Comparison of ENCODE assay signal across 2 cellular contexts in the genomic region with DNA sequence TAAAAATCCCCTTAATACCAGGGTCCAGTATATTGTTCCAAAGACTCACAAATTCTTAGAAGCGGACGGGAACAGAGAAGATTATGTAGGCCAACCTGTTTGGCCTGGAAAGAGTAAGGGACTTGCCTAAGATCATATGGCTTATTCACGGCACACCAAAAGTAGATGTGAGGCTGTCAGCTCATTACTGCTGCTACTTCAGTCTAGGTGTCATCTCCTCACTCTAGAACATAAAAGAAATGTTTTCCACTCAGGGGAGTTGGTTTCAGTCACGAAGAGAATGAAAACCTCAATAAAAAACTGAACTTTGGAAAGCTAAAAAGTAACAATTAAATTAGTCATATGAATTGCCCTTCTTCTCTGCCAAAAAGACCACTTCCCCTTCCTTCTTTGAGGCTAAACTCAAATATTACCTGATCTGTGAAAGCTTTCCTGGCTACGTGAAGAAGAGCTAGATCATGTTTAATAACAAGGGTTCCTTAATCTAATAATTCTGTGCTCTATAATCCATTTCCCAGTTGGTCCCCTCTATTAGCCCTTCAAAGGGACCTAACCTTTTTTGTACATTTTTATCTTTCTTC.
TF ChIP-seq lines count a peak whose summit lies in the region.

No MANE protein-coding gene starts in this region.

TF ChIP-seq in GM23338, 12 proteins besides CTCF, POLR2A, EP300 and RAD21:
- TF ChIP-seq EZH2phosphoT487 (IDR thresholded peaks at IDR 0.05; ENCODE audit: unreplicated experiment) (no peak), POLR2AphosphoS5 (IDR thresholded peaks at IDR 0.05; ENCODE audit: low read depth) (no peak), STAT1 (IDR thresholded peaks at IDR 0.05; ENCODE audit: unreplicated experiment) (no peak), ZNF114 (CRISPR knock-in tag; IDR thresholded peaks at IDR 0.05) (no peak), ZNF331 (CRISPR knock-in tag; IDR thresholded peaks at IDR 0.05; ENCODE audit: low read depth) (no peak)
- TF ChIP-seq, protein P1, sequence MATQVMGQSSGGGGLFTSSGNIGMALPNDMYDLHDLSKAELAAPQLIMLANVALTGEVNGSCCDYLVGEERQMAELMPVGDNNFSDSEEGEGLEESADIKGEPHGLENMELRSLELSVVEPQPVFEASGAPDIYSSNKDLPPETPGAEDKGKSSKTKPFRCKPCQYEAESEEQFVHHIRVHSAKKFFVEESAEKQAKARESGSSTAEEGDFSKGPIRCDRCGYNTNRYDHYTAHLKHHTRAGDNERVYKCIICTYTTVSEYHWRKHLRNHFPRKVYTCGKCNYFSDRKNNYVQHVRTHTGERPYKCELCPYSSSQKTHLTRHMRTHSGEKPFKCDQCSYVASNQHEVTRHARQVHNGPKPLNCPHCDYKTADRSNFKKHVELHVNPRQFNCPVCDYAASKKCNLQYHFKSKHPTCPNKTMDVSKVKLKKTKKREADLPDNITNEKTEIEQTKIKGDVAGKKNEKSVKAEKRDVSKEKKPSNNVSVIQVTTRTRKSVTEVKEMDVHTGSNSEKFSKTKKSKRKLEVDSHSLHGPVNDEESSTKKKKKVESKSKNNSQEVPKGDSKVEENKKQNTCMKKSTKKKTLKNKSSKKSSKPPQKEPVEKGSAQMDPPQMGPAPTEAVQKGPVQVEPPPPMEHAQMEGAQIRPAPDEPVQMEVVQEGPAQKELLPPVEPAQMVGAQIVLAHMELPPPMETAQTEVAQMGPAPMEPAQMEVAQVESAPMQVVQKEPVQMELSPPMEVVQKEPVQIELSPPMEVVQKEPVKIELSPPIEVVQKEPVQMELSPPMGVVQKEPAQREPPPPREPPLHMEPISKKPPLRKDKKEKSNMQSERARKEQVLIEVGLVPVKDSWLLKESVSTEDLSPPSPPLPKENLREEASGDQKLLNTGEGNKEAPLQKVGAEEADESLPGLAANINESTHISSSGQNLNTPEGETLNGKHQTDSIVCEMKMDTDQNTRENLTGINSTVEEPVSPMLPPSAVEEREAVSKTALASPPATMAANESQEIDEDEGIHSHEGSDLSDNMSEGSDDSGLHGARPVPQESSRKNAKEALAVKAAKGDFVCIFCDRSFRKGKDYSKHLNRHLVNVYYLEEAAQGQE (IDR thresholded peaks at IDR 0.05; ENCODE audit: unreplicated experiment), result no peak
- TF ChIP-seq, protein P2, sequence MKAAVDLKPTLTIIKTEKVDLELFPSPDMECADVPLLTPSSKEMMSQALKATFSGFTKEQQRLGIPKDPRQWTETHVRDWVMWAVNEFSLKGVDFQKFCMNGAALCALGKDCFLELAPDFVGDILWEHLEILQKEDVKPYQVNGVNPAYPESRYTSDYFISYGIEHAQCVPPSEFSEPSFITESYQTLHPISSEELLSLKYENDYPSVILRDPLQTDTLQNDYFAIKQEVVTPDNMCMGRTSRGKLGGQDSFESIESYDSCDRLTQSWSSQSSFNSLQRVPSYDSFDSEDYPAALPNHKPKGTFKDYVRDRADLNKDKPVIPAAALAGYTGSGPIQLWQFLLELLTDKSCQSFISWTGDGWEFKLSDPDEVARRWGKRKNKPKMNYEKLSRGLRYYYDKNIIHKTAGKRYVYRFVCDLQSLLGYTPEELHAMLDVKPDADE (IDR thresholded peaks at IDR 0.05), result no peak
- TF ChIP-seq, protein P3, sequence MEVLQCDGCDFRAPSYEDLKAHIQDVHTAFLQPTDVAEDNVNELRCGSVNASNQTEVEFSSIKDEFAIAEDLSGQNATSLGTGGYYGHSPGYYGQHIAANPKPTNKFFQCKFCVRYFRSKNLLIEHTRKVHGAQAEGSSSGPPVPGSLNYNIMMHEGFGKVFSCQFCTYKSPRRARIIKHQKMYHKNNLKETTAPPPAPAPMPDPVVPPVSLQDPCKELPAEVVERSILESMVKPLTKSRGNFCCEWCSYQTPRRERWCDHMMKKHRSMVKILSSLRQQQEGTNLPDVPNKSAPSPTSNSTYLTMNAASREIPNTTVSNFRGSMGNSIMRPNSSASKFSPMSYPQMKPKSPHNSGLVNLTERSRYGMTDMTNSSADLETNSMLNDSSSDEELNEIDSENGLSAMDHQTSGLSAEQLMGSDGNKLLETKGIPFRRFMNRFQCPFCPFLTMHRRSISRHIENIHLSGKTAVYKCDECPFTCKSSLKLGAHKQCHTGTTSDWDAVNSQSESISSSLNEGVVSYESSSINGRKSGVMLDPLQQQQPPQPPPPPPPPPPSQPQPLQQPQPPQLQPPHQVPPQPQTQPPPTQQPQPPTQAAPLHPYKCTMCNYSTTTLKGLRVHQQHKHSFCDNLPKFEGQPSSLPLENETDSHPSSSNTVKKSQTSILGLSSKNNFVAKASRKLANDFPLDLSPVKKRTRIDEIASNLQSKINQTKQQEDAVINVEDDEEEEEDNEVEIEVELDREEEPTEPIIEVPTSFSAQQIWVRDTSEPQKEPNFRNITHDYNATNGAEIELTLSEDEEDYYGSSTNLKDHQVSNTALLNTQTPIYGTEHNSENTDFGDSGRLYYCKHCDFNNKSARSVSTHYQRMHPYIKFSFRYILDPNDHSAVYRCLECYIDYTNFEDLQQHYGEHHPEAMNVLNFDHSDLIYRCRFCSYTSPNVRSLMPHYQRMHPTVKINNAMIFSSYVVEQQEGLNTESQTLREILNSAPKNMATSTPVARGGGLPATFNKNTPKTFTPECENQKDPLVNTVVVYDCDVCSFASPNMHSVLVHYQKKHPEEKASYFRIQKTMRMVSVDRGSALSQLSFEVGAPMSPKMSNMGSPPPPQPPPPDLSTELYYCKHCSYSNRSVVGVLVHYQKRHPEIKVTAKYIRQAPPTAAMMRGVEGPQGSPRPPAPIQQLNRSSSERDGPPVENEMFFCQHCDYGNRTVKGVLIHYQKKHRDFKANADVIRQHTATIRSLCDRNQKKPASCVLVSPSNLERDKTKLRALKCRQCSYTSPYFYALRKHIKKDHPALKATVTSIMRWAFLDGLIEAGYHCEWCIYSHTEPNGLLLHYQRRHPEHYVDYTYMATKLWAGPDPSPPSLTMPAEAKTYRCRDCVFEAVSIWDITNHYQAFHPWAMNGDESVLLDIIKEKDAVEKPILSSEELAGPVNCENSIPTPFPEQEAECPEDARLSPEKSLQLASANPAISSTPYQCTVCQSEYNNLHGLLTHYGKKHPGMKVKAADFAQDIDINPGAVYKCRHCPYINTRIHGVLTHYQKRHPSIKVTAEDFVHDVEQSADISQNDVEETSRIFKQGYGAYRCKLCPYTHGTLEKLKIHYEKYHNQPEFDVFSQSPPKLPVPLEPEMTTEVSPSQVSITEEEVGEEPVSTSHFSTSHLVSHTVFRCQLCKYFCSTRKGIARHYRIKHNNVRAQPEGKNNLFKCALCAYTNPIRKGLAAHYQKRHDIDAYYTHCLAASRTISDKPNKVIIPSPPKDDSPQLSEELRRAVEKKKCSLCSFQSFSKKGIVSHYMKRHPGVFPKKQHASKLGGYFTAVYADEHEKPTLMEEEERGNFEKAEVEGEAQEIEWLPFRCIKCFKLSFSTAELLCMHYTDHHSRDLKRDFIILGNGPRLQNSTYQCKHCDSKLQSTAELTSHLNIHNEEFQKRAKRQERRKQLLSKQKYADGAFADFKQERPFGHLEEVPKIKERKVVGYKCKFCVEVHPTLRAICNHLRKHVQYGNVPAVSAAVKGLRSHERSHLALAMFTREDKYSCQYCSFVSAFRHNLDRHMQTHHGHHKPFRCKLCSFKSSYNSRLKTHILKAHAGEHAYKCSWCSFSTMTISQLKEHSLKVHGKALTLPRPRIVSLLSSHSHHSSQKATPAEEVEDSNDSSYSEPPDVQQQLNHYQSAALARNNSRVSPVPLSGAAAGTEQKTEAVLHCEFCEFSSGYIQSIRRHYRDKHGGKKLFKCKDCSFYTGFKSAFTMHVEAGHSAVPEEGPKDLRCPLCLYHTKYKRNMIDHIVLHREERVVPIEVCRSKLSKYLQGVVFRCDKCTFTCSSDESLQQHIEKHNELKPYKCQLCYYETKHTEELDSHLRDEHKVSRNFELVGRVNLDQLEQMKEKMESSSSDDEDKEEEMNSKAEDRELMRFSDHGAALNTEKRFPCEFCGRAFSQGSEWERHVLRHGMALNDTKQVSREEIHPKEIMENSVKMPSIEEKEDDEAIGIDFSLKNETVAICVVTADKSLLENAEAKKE (CRISPR knock-in tag; IDR thresholded peaks at IDR 0.05), result no peak

TF ChIP-seq in H1, 55 proteins besides CTCF, POLR2A, EP300 and RAD21:
- TF ChIP-seq KDM5A (IDR thresholded peaks at IDR 0.05; ENCODE audit: low read length), result no peak
- no peak for TF ChIP-seq BRCA1 (IDR thresholded peaks at IDR 0.05; ENCODE audit: low read depth, low read length)
- no peak for TF ChIP-seq CEBPB (IDR thresholded peaks at IDR 0.05; ENCODE audit: low read depth, low read length)
- no peak for TF ChIP-seq TCF12 (IDR thresholded peaks at IDR 0.05; ENCODE audit: low read depth, low read length)
- no peak for TF ChIP-seq YY1 (IDR thresholded peaks at IDR 0.05; ENCODE audit: low read depth, low read length)
- TF ChIP-seq CBX5 (IDR thresholded peaks at IDR 0.05; ENCODE audit: low read depth, low read length), result no peak
- TF ChIP-seq JUN (IDR thresholded peaks at IDR 0.05; ENCODE audit: low read depth, low read length), result no peak
- TF ChIP-seq EGR1 (IDR thresholded peaks at IDR 0.05; ENCODE audit: borderline replicate concordance, low read depth, low read length), result no peak
- no peak for TF ChIP-seq ASH2L (IDR thresholded peaks at IDR 0.05; ENCODE audit: low read length)
- TF ChIP-seq SIX5 (IDR thresholded peaks at IDR 0.05; ENCODE audit: low read depth, low read length), result no peak
- TF ChIP-seq RBBP5 (IDR thresholded peaks at IDR 0.05; ENCODE audit: borderline replicate concordance, low read depth, low read length), result no peak
- no peak for TF ChIP-seq HDAC2 (IDR thresholded peaks at IDR 0.05; ENCODE audit: borderline replicate concordance in 1 of 2, low read depth in 2 of 2, low read length in 2 of 2)
- TF ChIP-seq TEAD4 (IDR thresholded peaks at IDR 0.05; ENCODE audit: low read depth, low read length), result no peak
- no peak for TF ChIP-seq RNF2 (IDR thresholded peaks at IDR 0.05; ENCODE audit: borderline replicate concordance, low read depth, low read length, missing control alignments, poor library complexity, severe bottlenecking)
- no peak for TF ChIP-seq KDM4A (IDR thresholded peaks at IDR 0.05; ENCODE audit: low read depth, low read length, severe bottlenecking)
- TF ChIP-seq GTF2F1 (IDR thresholded peaks at IDR 0.05; ENCODE audit: borderline replicate concordance, low read depth, low read length), result no peak
- no peak for TF ChIP-seq BCL11A (IDR thresholded peaks at IDR 0.05; ENCODE audit: low read depth in 2 of 2, low read length in 2 of 2)
- TF ChIP-seq CHD2 (IDR thresholded peaks at IDR 0.05; ENCODE audit: low read length), result no peak
TF ChIP-seq in H1: peak in this region for 0.
